Comparison of ENCODE assay signal across 1 cellular context in genomic region chr18:43932140-43932539, GRCh38.
TF ChIP-seq lines count a peak whose summit lies in the region.

No MANE protein-coding gene starts in this region.

TF ChIP-seq in SK-N-SH treated with all-trans-retinoic acid at 6 μM for 48 hours, 23 proteins besides CTCF, POLR2A, EP300 and RAD21 (continued from another document):
- TF ChIP-seq TSHZ2 (CRISPR knock-in tag; IDR thresholded peaks at IDR 0.05), result no peak
- no peak for TF ChIP-seq ZFP30 (CRISPR knock-in tag; IDR thresholded peaks at IDR 0.05)
- TF ChIP-seq ZNF565 (CRISPR knock-in tag; conservative IDR thresholded peaks at IDR 0.05; ENCODE audit: low read depth), result no peak
- no peak for TF ChIP-seq OSR1 (CRISPR knock-in tag; IDR thresholded peaks at IDR 0.05)
- no peak for TF ChIP-seq BACH2 (CRISPR knock-in tag; IDR thresholded peaks at IDR 0.05; ENCODE audit: borderline replicate concordance)
- no peak for TF ChIP-seq PPARA (CRISPR knock-in tag; IDR thresholded peaks at IDR 0.05; ENCODE audit: borderline replicate concordance)
- TF ChIP-seq ESRRG (CRISPR knock-in tag; IDR thresholded peaks at IDR 0.05), result no peak
- TF ChIP-seq ARNTL (CRISPR knock-in tag; IDR thresholded peaks at IDR 0.05; ENCODE audit: borderline replicate concordance, low read depth), result no peak
